1 cellular context compared by ENCODE assay signal in genomic region chr4:44725861-44726820, GRCh38.
TF ChIP-seq lines count a peak whose summit lies in the region.

Gene GNPDA2 (minus strand): TSS chr4:44726556. CDS start chr4:44722207, 4,349 bp downstream.

TF ChIP-seq in K562, 482 proteins besides CTCF, POLR2A, EP300 and RAD21 (continued from another document and continues in another):
- TF ChIP-seq, protein P1, sequence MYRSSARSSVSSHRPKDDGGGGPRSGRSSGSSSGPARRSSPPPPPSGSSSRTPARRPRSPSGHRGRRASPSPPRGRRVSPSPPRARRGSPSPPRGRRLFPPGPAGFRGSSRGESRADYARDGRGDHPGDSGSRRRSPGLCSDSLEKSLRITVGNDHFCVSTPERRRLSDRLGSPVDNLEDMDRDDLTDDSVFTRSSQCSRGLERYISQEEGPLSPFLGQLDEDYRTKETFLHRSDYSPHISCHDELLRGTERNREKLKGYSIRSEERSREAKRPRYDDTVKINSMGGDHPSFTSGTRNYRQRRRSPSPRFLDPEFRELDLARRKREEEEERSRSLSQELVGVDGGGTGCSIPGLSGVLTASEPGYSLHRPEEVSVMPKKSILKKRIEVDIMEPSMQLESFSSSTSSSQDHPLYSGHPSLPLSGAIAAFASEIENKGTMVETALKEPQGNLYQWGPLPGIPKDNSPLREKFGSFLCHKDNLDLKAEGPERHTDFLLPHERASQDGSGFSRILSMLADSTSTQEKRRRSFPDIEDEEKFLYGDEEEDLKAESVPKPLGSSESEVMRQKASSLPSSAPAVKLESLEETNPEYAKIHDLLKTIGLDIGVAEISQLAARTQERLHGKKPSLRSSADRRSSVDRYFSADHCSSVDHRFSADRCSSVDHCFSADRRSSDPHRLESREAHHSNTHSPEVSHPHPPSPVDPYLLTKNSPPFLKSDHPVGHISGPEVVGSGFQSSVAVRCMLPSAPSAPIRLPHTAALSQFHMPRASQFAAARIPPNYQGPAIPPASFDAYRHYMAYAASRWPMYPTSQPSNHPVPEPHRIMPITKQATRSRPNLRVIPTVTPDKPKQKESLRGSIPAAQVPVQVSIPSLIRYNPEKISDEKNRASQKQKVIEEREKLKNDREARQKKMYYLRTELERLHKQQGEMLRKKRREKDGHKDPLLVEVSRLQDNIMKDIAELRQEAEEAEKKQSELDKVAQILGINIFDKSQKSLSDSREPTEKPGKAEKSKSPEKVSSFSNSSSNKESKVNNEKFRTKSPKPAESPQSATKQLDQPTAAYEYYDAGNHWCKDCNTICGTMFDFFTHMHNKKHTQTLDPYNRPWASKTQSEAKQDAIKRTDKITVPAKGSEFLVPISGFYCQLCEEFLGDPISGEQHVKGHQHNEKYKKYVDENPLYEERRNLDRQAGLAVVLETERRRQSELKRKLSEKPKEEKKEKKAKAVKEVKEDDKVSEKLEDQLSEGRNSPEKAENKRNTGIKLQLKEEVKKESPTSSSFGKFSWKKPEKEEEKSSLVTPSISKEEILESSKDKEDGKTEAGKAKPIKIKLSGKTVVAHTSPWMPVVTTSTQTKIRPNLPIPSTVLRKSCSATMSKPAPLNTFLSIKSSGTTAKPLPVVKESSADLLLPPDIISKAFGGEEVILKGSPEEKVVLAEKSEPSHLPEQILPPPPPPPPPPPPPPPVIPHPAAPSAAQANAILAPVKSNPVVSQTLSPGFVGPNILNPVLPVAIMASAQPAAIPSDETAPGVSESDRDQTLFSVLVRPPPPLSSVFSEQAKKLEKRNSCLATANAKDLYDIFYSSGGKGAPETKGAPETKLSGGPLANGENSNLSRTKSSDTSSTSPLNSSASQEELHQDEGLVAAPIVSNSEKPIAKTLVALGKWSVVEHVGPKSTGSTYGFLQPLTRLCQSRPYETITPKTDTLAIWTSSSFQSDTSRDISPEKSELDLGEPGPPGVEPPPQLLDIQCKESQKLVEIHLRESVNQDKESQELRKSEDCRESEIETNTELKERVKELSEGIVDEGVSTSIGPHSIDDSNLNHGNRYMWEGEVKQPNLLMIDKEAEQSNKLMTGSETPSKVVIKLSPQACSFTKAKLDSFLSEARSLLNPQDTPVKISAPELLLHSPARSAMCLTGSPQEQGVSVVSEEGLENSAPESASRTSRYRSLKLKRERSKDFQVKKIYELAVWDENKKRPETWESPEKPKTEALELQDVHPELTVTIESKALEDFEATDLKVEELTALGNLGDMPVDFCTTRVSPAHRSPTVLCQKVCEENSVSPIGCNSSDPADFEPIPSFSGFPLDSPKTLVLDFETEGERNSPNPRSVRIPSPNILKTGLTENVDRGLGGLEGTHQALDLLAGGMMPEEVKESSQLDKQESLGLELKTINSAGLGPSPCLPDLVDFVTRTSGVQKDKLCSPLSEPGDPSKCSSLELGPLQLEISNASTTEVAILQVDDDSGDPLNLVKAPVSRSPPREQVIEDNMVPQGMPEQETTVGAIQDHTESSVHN (IDR thresholded peaks at IDR 0.05; ENCODE audit: borderline replicate concordance in 1 of 2, low read depth in 1 of 2), result no peak
- TF ChIP-seq MBD2 (IDR thresholded peaks at IDR 0.05; ENCODE audit: borderline replicate concordance, low read depth) (no peak), PTRF (tag; IDR thresholded peaks at IDR 0.05) (no peak), CSDE1 (IDR thresholded peaks at IDR 0.05) (no peak), SP1 (CRISPR knock-in tag; IDR thresholded peaks at IDR 0.05) (no peak), ADNP (tag; IDR thresholded peaks at IDR 0.05) (no peak), MIER1 (IDR thresholded peaks at IDR 0.05; ENCODE audit: low read depth) (no peak), GATAD2A (IDR thresholded peaks at IDR 0.05) (no peak), ARNT (IDR thresholded peaks at IDR 0.05) (no peak), AFF4 (CRISPR knock-in tag; IDR thresholded peaks at IDR 0.05) (no peak), POLR3G (IDR thresholded peaks at IDR 0.05; ENCODE audit: extremely low read depth, insufficient read length, insufficient replicate concordance) (no peak), XRCC5 (IDR thresholded peaks at IDR 0.05; ENCODE audit: low read depth, low read length) (no peak), ELF1 (tag; IDR thresholded peaks at IDR 0.05) (peak; percentile 58; the same call in 1 of the 2 replicates), SIN3B (IDR thresholded peaks at IDR 0.05; ENCODE audit: low read depth) (no peak), VEZF1 (CRISPR knock-in tag; IDR thresholded peaks at IDR 0.05) (peak; percentile 84), ZNF133 (CRISPR knock-in tag; IDR thresholded peaks at IDR 0.05) (no peak), POLR3A (IDR thresholded peaks at IDR 0.05; ENCODE audit: borderline replicate concordance, extremely low read depth, insufficient read depth, insufficient read length) (no peak), CEBPZ (IDR thresholded peaks at IDR 0.05; ENCODE audit: borderline replicate concordance, low read depth, low read length) (no peak), ATF6 (CRISPR knock-in tag; IDR thresholded peaks at IDR 0.05) (no peak), L3MBTL2 (IDR thresholded peaks at IDR 0.05) (peak; percentile 95), JUNB (CRISPR knock-in tag; conservative IDR thresholded peaks at IDR 0.05) (no peak), HCFC1 (IDR thresholded peaks at IDR 0.05; ENCODE audit: low read depth, low read length) (no peak), SIRT6 (IDR thresholded peaks at IDR 0.05; ENCODE audit: low read depth, low read length) (no peak), SMAD2 (IDR thresholded peaks at IDR 0.05; ENCODE audit: low read depth, low read length) (no peak), SAFB2 (IDR thresholded peaks at IDR 0.05; ENCODE audit: borderline replicate concordance, low read depth, low read length, severe bottlenecking) (no peak), RFX1 (IDR thresholded peaks at IDR 0.05) (no peak)
- TF ChIP-seq, protein P2, sequence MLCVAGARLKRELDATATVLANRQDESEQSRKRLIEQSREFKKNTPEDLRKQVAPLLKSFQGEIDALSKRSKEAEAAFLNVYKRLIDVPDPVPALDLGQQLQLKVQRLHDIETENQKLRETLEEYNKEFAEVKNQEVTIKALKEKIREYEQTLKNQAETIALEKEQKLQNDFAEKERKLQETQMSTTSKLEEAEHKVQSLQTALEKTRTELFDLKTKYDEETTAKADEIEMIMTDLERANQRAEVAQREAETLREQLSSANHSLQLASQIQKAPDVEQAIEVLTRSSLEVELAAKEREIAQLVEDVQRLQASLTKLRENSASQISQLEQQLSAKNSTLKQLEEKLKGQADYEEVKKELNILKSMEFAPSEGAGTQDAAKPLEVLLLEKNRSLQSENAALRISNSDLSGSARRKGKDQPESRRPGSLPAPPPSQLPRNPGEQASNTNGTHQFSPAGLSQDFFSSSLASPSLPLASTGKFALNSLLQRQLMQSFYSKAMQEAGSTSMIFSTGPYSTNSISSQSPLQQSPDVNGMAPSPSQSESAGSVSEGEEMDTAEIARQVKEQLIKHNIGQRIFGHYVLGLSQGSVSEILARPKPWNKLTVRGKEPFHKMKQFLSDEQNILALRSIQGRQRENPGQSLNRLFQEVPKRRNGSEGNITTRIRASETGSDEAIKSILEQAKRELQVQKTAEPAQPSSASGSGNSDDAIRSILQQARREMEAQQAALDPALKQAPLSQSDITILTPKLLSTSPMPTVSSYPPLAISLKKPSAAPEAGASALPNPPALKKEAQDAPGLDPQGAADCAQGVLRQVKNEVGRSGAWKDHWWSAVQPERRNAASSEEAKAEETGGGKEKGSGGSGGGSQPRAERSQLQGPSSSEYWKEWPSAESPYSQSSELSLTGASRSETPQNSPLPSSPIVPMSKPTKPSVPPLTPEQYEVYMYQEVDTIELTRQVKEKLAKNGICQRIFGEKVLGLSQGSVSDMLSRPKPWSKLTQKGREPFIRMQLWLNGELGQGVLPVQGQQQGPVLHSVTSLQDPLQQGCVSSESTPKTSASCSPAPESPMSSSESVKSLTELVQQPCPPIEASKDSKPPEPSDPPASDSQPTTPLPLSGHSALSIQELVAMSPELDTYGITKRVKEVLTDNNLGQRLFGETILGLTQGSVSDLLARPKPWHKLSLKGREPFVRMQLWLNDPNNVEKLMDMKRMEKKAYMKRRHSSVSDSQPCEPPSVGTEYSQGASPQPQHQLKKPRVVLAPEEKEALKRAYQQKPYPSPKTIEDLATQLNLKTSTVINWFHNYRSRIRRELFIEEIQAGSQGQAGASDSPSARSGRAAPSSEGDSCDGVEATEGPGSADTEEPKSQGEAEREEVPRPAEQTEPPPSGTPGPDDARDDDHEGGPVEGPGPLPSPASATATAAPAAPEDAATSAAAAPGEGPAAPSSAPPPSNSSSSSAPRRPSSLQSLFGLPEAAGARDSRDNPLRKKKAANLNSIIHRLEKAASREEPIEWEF (CRISPR knock-in tag; IDR thresholded peaks at IDR 0.05), result no peak
- TF ChIP-seq, protein P3, sequence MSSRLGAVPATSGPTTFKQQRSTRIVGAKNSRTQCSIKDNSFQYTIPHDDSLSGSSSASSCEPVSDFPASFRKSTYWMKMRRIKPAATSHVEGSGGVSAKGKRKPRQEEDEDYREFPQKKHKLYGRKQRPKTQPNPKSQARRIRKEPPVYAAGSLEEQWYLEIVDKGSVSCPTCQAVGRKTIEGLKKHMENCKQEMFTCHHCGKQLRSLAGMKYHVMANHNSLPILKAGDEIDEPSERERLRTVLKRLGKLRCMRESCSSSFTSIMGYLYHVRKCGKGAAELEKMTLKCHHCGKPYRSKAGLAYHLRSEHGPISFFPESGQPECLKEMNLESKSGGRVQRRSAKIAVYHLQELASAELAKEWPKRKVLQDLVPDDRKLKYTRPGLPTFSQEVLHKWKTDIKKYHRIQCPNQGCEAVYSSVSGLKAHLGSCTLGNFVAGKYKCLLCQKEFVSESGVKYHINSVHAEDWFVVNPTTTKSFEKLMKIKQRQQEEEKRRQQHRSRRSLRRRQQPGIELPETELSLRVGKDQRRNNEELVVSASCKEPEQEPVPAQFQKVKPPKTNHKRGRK (tag; IDR thresholded peaks at IDR 0.05), result no peak
